8 cellular contexts compared by ENCODE assay signal in the genomic region with DNA sequence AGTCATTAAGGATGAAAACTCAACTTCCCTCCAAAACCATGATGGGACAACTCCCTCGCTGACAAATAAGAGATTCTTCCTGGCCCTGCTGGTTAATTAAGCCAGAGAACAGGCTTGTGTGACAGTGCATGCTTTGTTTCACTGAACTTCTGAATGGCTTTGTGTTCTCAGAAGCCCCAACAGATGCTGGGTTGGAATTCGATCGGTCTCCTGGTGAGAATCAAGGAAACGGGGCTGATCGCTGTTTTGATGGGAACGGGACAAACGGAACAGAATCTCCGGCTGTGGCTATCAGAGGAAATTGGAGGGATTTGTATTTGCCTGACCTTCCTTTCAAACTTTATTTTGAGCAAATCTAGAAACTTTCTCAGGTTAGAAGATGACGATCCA. TPM values are rescaled to one million over a fixed set of nuclear protein-coding genes. Genes with fewer than 3 reads are reported as not detected.
DNase-seq lines count a peak whose midpoint lies in the region; ATAC-seq, FAIRE-seq and TF ChIP-seq lines count a peak whose summit lies in the region.
"Had no signal": no experiment of that assay in that cellular context is flagged by ENCODE, and none has a peak within 500 bp of the region (broad histone marks: within the 10 kb centered on the region; RNA-seq: fewer than 3 reads in every experiment).

No MANE protein-coding gene starts in this region.

- H3K9me3 ChIP-seq in IMR-90 (ENCODE audit: control insufficient read depth, insufficient read depth, low read length): no peaks in the 10 kb centered on the region
- H3K9me3 ChIP-seq in breast epithelium: no peaks in the 10 kb centered on the region
- H3K9me3 ChIP-seq in HepG2 (ENCODE audit: low read length): no peaks in the 10 kb centered on the region

- POLR2A ChIA-PET in IMR-90 (lab: Charles Lee; ENCODE audit: unreplicated experiment) (no interaction called here), HepG2 (lab: Yijun Ruan, JAX) (no interaction called here)

- peaks cover 20% of the 10 kb centered on the region for H3K36me3 ChIP-seq in IMR-90 (ENCODE audit: control insufficient read depth, insufficient read depth, low read length)
- no peaks in the 10 kb centered on the region for H3K36me3 ChIP-seq in breast epithelium
- peaks cover 11 to 32% of the 10 kb centered on the region in 2 experiments for H3K36me3 ChIP-seq in HepG2 (replicated peaks in 1 of 2; ENCODE audit: control insufficient read depth in 1 of 2, insufficient read depth in 2 of 2, low read length in 2 of 2)

- H4K20me1 ChIP-seq in IMR-90 (ENCODE audit: insufficient read depth, low read length): no peaks in the 10 kb centered on the region
- no peaks in the 10 kb centered on the region for H4K20me1 ChIP-seq in HepG2 (ENCODE audit: insufficient read depth, low read length)

- peak overlapping the region; percentile 33 for H2BK20ac ChIP-seq in IMR-90 (ENCODE audit: low read depth, low read length)

- H3K9me3 Mint-ChIP-seq in activated T-cell treated with anti-CD3 and anti-CD28 coated beads, Interleukin-2, amount 50 U/mL, for 72 hours: no peaks in the 10 kb centered on the region
- H3K9me3 Mint-ChIP-seq: IgD-negative memory B cell had no signal

- DNase-seq in IMR-90 (no peak), breast epithelium (ENCODE audit: low spot score in 2 of 2) (peak in 1 of 2 donors; percentile 50), HepG2 (ENCODE audit: low spot score) (peak; percentile 32), superior temporal gyrus (ENCODE audit: extremely low spot score) (peak; percentile 92), HUDEP-2 (lab: John Stamatoyannopoulos, UW; ENCODE audit: unreplicated experiment in 76 of 76) (no peak)
- no peak for DNase-seq in activated T-cell treated with anti-CD3 and anti-CD28 coated beads, Interleukin-2, amount 50 U/mL, for 72 hours

- H3K4me1 Mint-ChIP-seq in activated T-cell treated with anti-CD3 and anti-CD28 coated beads, Interleukin-2, amount 50 U/mL, for 72 hours (ENCODE audit: low read depth): peaks cover 18% of the 10 kb centered on the region

- CTCF ChIA-PET in IMR-90 (lab: Yijun Ruan, JAX): no interaction called here
- CTCF ChIA-PET in HepG2 (lab: Yijun Ruan, JAX; ENCODE audit: low intra/inter-chr PET ratio, low total read pairs): no interaction called here

- H4K8ac ChIP-seq in IMR-90 (ENCODE audit: low read depth in 2 of 2, low read length in 2 of 2): peak overlapping the region; percentile 25 to 42; a peak in 2 of 4 replicates

- H3K27ac ChIP-seq in IMR-90 (ENCODE audit: insufficient read depth, low read length) (peak overlapping the region; percentile 79; the same call in 1 of the 2 replicates), breast epithelium (peak overlapping the region; percentile 72 to 78), HepG2 (ENCODE audit: extremely low read length, insufficient read depth, low read length) (peak overlapping the region; percentile 42)

- intact Hi-C loops in IMR-90 (cut with micrococcal nuclease) (loop anchor here (5.0 kb wide), 1 partner anchor 36 kb away; no protein-coding TSS in a partner anchor), breast epithelium (cut with DNase I; ENCODE audit: low total_unique reads) (no loop called here), HepG2 (cut with micrococcal nuclease; ENCODE audit: unreplicated experiment) (no loop called here)

- H2BK15ac ChIP-seq in IMR-90 (ENCODE audit: low read depth, low read length): peak overlapping the region; percentile 54

- H3K4me3 ChIP-seq in IMR-90 (ENCODE audit: insufficient read depth, low read depth, low read length): no peak overlapping the region
- peak overlapping the region in 1 of 3 donors; percentile 1 for H3K4me3 ChIP-seq in breast epithelium
- H3K4me3 ChIP-seq in HepG2 (replicated peaks in 1 of 3; ENCODE audit: insufficient read depth in 1 of 3, low read depth in 2 of 3, low read length in 3 of 3): no peak overlapping the region

- no peak for ATAC-seq in IMR-90 (ENCODE audit: low read depth)
- ATAC-seq in HepG2: peak; percentile 56
- no peak for ATAC-seq in GM21528 (IDR thresholded peaks at IDR 0.05; ENCODE audit: low FRiP score, unreplicated experiment)
- no peak for ATAC-seq in activated T-cell treated with anti-CD3 and anti-CD28 coated beads, Interleukin-2, amount 50 U/mL, for 72 hours (replicated peaks in 1 of 2)

- no peaks in the 10 kb centered on the region for H3K79me2 ChIP-seq in HepG2 (ENCODE audit: insufficient read depth, low read length)

- H4K91ac ChIP-seq in IMR-90 (ENCODE audit: insufficient read depth, low read depth, low read length): peak overlapping the region; percentile 78

- H3K27me3 ChIP-seq in IMR-90 (ENCODE audit: control insufficient read depth, insufficient read depth, low read length) (no peaks in the 10 kb centered on the region), breast epithelium (no peaks in the 10 kb centered on the region), HepG2 (ENCODE audit: control insufficient read depth in 1 of 2, insufficient read depth in 2 of 2, low read length in 2 of 2) (no peaks in the 10 kb centered on the region)

- FAIRE-seq in HepG2 (lab: Jason Lieb, UNC): peak; percentile 32

- TF ChIP-seq RAD21 in IMR-90 (IDR thresholded peaks at IDR 0.05; ENCODE audit: low read length) (no peak), HepG2 (CRISPR knock-in tag; IDR thresholded peaks at IDR 0.05) (no peak)

- no peaks in the 10 kb centered on the region for H3K27me3 Mint-ChIP-seq in activated T-cell treated with anti-CD3 and anti-CD28 coated beads, Interleukin-2, amount 50 U/mL, for 72 hours (ENCODE audit: low read depth)
- H3K27me3 Mint-ChIP-seq: IgD-negative memory B cell had no signal

- H4K5ac ChIP-seq in IMR-90 (ENCODE audit: low read depth, low read length): peak overlapping the region; percentile 19; the same call in 1 of the 2 replicates

- no peak overlapping the region for H3K27ac Mint-ChIP-seq in activated T-cell treated with anti-CD3 and anti-CD28 coated beads, Interleukin-2, amount 50 U/mL, for 72 hours

- peak overlapping the region; percentile 57 for H3K4ac ChIP-seq in IMR-90 (ENCODE audit: low read depth, low read length)

- in situ Hi-C loops in IMR-90 (cut with MboI; ENCODE audit: low sequenced_read_pairs) (no loop called here), HepG2 (cut with HindIII; ENCODE audit: extremely low pct_ligation_motif_present, low pct_unique_long_range_greater_than_20kb) (no loop called here)

- H3K4me1 ChIP-seq in IMR-90 (ENCODE audit: control insufficient read depth, insufficient read depth, low read length) (peaks cover 35% of the 10 kb centered on the region), breast epithelium (peaks cover 19 to 28% of the 10 kb centered on the region in 2 donors), HepG2 (ENCODE audit: insufficient read depth, low read length) (peaks cover 29% of the 10 kb centered on the region)

- dilution Hi-C loops in IMR-90 (cut with HindIII; ENCODE audit: low sequenced_read_pairs, unreplicated experiment): no loop called here

- H2AK5ac ChIP-seq in IMR-90 (ENCODE audit: low read depth, low read length): peak overlapping the region; percentile 83

- H2AK9ac ChIP-seq in IMR-90 (replicated peaks; ENCODE audit: low read depth, low read length, poor library complexity): peak overlapping the region; percentile 55

- peak overlapping the region; percentile 44 for H2BK5ac ChIP-seq in IMR-90 (ENCODE audit: low read depth, low read length, poor library complexity, severe bottlenecking)

- TF ChIP-seq POLR2A in IMR-90 (IDR thresholded peaks at IDR 0.05; ENCODE audit: low read depth, low read length) (no peak), breast epithelium (IDR thresholded peaks at IDR 0.05) (no peak), HepG2 (IDR thresholded peaks at IDR 0.05; ENCODE audit: insufficient read depth in 1 of 2, low read depth in 2 of 2, low read length in 2 of 2) (no peak)

- H3K36me3 Mint-ChIP-seq in activated T-cell treated with anti-CD3 and anti-CD28 coated beads, Interleukin-2, amount 50 U/mL, for 72 hours (ENCODE audit: insufficient read depth in 2 of 2): peaks cover 0 to 19% of the 10 kb centered on the region in 2 donors

- H3K4me2 ChIP-seq in IMR-90 (ENCODE audit: low read depth, low read length): no peak overlapping the region; the same call in 1 of the 2 replicates
- peak overlapping the region; percentile 53; the same call in 1 of the 2 replicates for H3K4me2 ChIP-seq in HepG2 (ENCODE audit: low read depth, low read length)

- H3K9ac ChIP-seq in IMR-90 (ENCODE audit: low read depth, low read length) (peak overlapping the region; percentile 41; the same call in 1 of the 2 replicates), HepG2 (ENCODE audit: insufficient read depth, low read depth, low read length) (no peak overlapping the region)

- H3K4me3 Mint-ChIP-seq in activated T-cell treated with anti-CD3 and anti-CD28 coated beads, Interleukin-2, amount 50 U/mL, for 72 hours: no peak overlapping the region
- H3K4me3 Mint-ChIP-seq: IgD-negative memory B cell had no signal

- H2AFZ ChIP-seq in IMR-90 (replicated peaks; ENCODE audit: low read length, poor library complexity) (no peak overlapping the region), HepG2 (ENCODE audit: low read length) (no peak overlapping the region)

- peaks cover 22 to 68% of the 10 kb centered on the region in 2 experiments for H3K79me1 ChIP-seq in IMR-90 (ENCODE audit: low read depth in 1 of 2, low read length in 2 of 2)

- 0 out of 2 replicates have a peak overlapping the region, but pooled peaks have one; percentile 52 for H3K56ac ChIP-seq in IMR-90 (ENCODE audit: extremely low read depth, insufficient read depth, low read length)

- peak overlapping the region; percentile 32; the same call in 1 of the 2 replicates for H3K23ac ChIP-seq in IMR-90 (ENCODE audit: low read depth, low read length)

- peak overlapping the region; percentile 29 for H3K18ac ChIP-seq in IMR-90 (ENCODE audit: low read depth, low read length)

- H3K14ac ChIP-seq in IMR-90 (replicated peaks; ENCODE audit: low read depth, low read length): peak overlapping the region; percentile 51

- H3K9me1 ChIP-seq in IMR-90 (ENCODE audit: insufficient read depth, low read length): peaks cover 22% of the 10 kb centered on the region

- BruUV-seq in IMR-90 (replicated peaks; lab: Mats Ljungman, UMichigan) (no TSS peak), HepG2 (replicated peaks; lab: Mats Ljungman, UMichigan) (no TSS peak)

- no peak for TF ChIP-seq CTCF in IMR-90 (conservative IDR thresholded peaks at IDR 0.05; ENCODE audit: low read depth, low read length)
- TF ChIP-seq CTCF in breast epithelium (IDR thresholded peaks at IDR 0.05): no peak
- no peak for TF ChIP-seq CTCF in HepG2 (CRISPR knock-in tag; IDR thresholded peaks at IDR 0.05)

- no peak for TF ChIP-seq EP300 in HepG2 (IDR thresholded peaks at IDR 0.05; ENCODE audit: low read depth in 2 of 2, low read length in 2 of 2)
- no peak for TF ChIP-seq EP300 in HepG2 (CRISPR knock-in tag; IDR thresholded peaks at IDR 0.05; ENCODE audit: borderline replicate concordance)

- WGBS in IMR-90 (ENCODE audit: extremely low coverage in 2 of 2, insufficient read length in 1 of 2), 2 experiments: 100% methylated on average over 2 of the region's 9 CpGs; no CpG with 5 or more reads in 1 of the 2 experiments
- WGBS in HepG2 (ENCODE audit: low lambda C conversion rate): 84% methylated on average over 9 of the region's 9 CpGs

- peak overlapping the region; percentile 60 for H2BK120ac ChIP-seq in IMR-90 (ENCODE audit: low read depth, low read length)

RNA-seq across cellular contexts. Expression of a gene that starts 43.8 kb away (rescaled TPM):
- total RNA-seq in IMR-90 (2012; rRNA removed) (118 and 137 TPM in 2 replicates), breast epithelium (10 to 100 TPM; 17.9 to 24.9 (median 22.9) TPM), HepG2 (2016; rRNA removed; fragmentation: Illumina TruSeq; extraction: Trizol) (35.5 and 44.0 TPM in 2 replicates)
- polyA plus RNA-seq in IMR-90 (2012; rRNA removed) (277 and 353 TPM in 2 replicates), HepG2 (2011; rRNA removed) (21.2 and 29.0 TPM in 2 replicates)
- polyA plus RNA-seq in IMR-90 (2012; cell fraction: cytosol; rRNA removed): 217 and 436 TPM in 2 replicates
- 131 and 368 TPM in 2 replicates for polyA plus RNA-seq in IMR-90 (2012; cell fraction: nucleus; rRNA removed; ENCODE audit: low replicate concordance)
- 6.4 and 7.4 TPM in 2 replicates for total RNA-seq in HepG2 (2016; cell fraction: cytosol; rRNA removed; fragmentation: Illumina TruSeq; extraction: Trizol; ENCODE audit: low read depth)
- total RNA-seq in HepG2 (2016; cell fraction: insoluble cytoplasmic fraction; rRNA removed; fragmentation: Illumina TruSeq; extraction: Trizol): 32.0 and 43.8 TPM in 2 replicates
- 20.9 and 22.0 TPM in 2 replicates for total RNA-seq in HepG2 (2016; cell fraction: membrane; rRNA removed; fragmentation: Illumina TruSeq; extraction: Trizol)
- 21.3 and 24.5 TPM in 2 replicates for total RNA-seq in HepG2 (2016; cell fraction: nucleus; rRNA removed; fragmentation: Illumina TruSeq; extraction: Trizol)
- polyA plus RNA-seq in HepG2 (2011; cell fraction: cytosol; rRNA removed): 21.0 and 36.3 TPM in 2 replicates
- polyA plus RNA-seq in HepG2 (2011; cell fraction: nucleus; rRNA removed): 41.0 and 50.2 TPM in 2 replicates
- polyA plus RNA-seq in HepG2 (2012): 7.3 and 18.5 TPM in 2 replicates
- polyA plus RNA-seq in HepG2 (2016; cell fraction: cytosol; fragmentation: Illumina TruSeq; extraction: Trizol; ENCODE audit: low read depth): 10.2 and 10.8 TPM in 2 replicates
- 58.7 and 73.9 TPM in 2 replicates for polyA plus RNA-seq in HepG2 (2016; cell fraction: insoluble cytoplasmic fraction; fragmentation: Illumina TruSeq; extraction: Trizol; ENCODE audit: low read depth)
- polyA plus RNA-seq in HepG2 (2016; cell fraction: membrane; fragmentation: Illumina TruSeq; extraction: Trizol; ENCODE audit: low read depth): 22.3 and 24.1 TPM in 2 replicates
- 53.5 and 58.8 TPM in 2 replicates for polyA plus RNA-seq in HepG2 (2016; cell fraction: nucleus; fragmentation: Illumina TruSeq; extraction: Trizol; ENCODE audit: insufficient read depth, low read depth)
- 66.5 and 90.1 TPM in 2 replicates for polyA minus RNA-seq in HepG2 (2011; rRNA and poly(A)+ RNA removed; ENCODE audit: low replicate concordance)
- polyA minus RNA-seq in HepG2 (2011; cell fraction: cytosol; rRNA and poly(A)+ RNA removed): 43.7 and 53.5 TPM in 2 replicates
- 12.7 and 16.4 TPM in 2 replicates for polyA minus RNA-seq in HepG2 (2011; cell fraction: nucleus; rRNA and poly(A)+ RNA removed)
- total RNA-seq in activated T-cell treated with anti-CD3 and anti-CD28 coated beads, Interleukin-2, amount 50 U/mL, for 72 hours: 10 to 100 TPM; 25.7 to 31.3 TPM

Comparison
In these comparisons a context has a peak if more than half of its experiments do, and no peak if none do; other contexts are left out.
1. DNase-seq: peak in HepG2 (single experiment) and superior temporal gyrus (single experiment); none in IMR-90 (single experiment), HUDEP-2 (0 of 76) and activated T-cell treated with anti-CD3 and anti-CD28 coated beads, Interleukin-2, amount 50 U/mL, for 72 hours (0 of 2).
2. Peak in every context shown above with its lines, with median percentiles within 50 percentile points of each other: H3K27ac ChIP-seq.